ENCODE assay signal across 9 cellular contexts in genomic region chr7:32163141-32163806, GRCh38.
DNase-seq lines count a peak whose midpoint lies in the region; ATAC-seq, FAIRE-seq and TF ChIP-seq lines count a peak whose summit lies in the region.
"Had no signal": no experiment of that assay in that cellular context is flagged by ENCODE, and none has a peak within 500 bp of the region (broad histone marks: within the 10 kb centered on the region; RNA-seq: fewer than 3 reads in every experiment).

No MANE protein-coding gene starts in this region.

- no peaks in the 10 kb centered on the region for H3K36me3 Mint-ChIP-seq in activated CD8-positive, alpha-beta T cell treated with anti-CD3 and anti-CD28 coated beads for 36 hours (ENCODE audit: low read depth)
- H3K36me3 Mint-ChIP-seq: activated naive CD4-positive, alpha-beta T cell treated with anti-CD3 and anti-CD28 coated beads, Interleukin-2, amount 50 U/mL, for 24 hours had no signal

- H3K36me3 ChIP-seq in IMR-90 (ENCODE audit: control insufficient read depth, insufficient read depth, low read length) (no peaks in the 10 kb centered on the region), bronchial epithelial cell (ENCODE audit: control insufficient read depth, insufficient read depth, low read length) (no peaks in the 10 kb centered on the region), kidney epithelial cell (ENCODE audit: control insufficient read depth, insufficient read depth, low read length) (no peaks in the 10 kb centered on the region), uterus (no peaks in the 10 kb centered on the region)

- no peaks in the 10 kb centered on the region for H4K20me1 ChIP-seq in IMR-90 (ENCODE audit: insufficient read depth, low read length)

- H2AK9ac ChIP-seq in IMR-90 (replicated peaks; ENCODE audit: low read depth, low read length, poor library complexity) = peak overlapping the region; percentile 21

- H3K9me1 ChIP-seq in IMR-90 (ENCODE audit: insufficient read depth, low read length) = peaks cover 6% of the 10 kb centered on the region

- peak overlapping the region; percentile 79 to 98 for H4K8ac ChIP-seq in IMR-90 (ENCODE audit: low read depth in 2 of 2, low read length in 2 of 2)

- dilution Hi-C loops in IMR-90 (cut with HindIII; ENCODE audit: low sequenced_read_pairs, unreplicated experiment) = no loop called here

- H4K91ac ChIP-seq in IMR-90 (ENCODE audit: insufficient read depth, low read depth, low read length) = peak overlapping the region; percentile 91

- POLR2A ChIA-PET in IMR-90 (lab: Charles Lee; ENCODE audit: unreplicated experiment) = no interaction called here
- POLR2A ChIA-PET in activated CD8-positive, alpha-beta T cell treated with anti-CD3 and anti-CD28 coated beads for 36 hours (lab: Charles Lee) = no interaction called here

- peak overlapping the region; percentile 100 for H2BK120ac ChIP-seq in IMR-90 (ENCODE audit: low read depth, low read length)

- peak overlapping the region; percentile 43; the same call in 1 of the 2 replicates for H3K4me2 ChIP-seq in IMR-90 (ENCODE audit: low read depth, low read length)

- in situ Hi-C loops in IMR-90 (cut with MboI; ENCODE audit: low sequenced_read_pairs) = no loop called here

- peak overlapping the region; percentile 100 for H2BK5ac ChIP-seq in IMR-90 (ENCODE audit: low read depth, low read length, poor library complexity, severe bottlenecking)

- peak overlapping the region; percentile 93; the same call in 1 of the 2 replicates for H3K18ac ChIP-seq in IMR-90 (ENCODE audit: low read depth, low read length)

- H2AK5ac ChIP-seq in IMR-90 (ENCODE audit: low read depth, low read length) = peak overlapping the region; percentile 46; the same call in 1 of the 2 replicates

- TF ChIP-seq POLR2A in IMR-90 (IDR thresholded peaks at IDR 0.05; ENCODE audit: low read depth, low read length) (no peak), uterus (IDR thresholded peaks at IDR 0.05) (no peak)

- H3K9ac ChIP-seq in IMR-90 (ENCODE audit: low read depth, low read length) = peak overlapping the region; percentile 22; the same call in 1 of the 2 replicates

- H3K56ac ChIP-seq in IMR-90 (ENCODE audit: extremely low read depth, insufficient read depth, low read length) = peak overlapping the region; percentile 85

- no peak overlapping the region for H2AFZ ChIP-seq in IMR-90 (replicated peaks; ENCODE audit: low read length, poor library complexity)

- intact Hi-C loops in IMR-90 (cut with micrococcal nuclease) = loop anchor here (5.0 to 10.0 kb wide), 2 partner anchors 206 to 378 kb away; no protein-coding TSS in a partner anchor
- intact Hi-C loops in uterus (cut with DNase I; ENCODE audit: low total_unique reads) = no loop called here
- intact Hi-C loops in activated CD8-positive, alpha-beta T cell treated with anti-CD3 and anti-CD28 coated beads for 36 hours (cut with micrococcal nuclease) = no loop called here

- H3K4me3 Mint-ChIP-seq in activated CD8-positive, alpha-beta T cell treated with anti-CD3 and anti-CD28 coated beads for 36 hours = no peak overlapping the region
- H3K4me3 Mint-ChIP-seq: activated naive CD4-positive, alpha-beta T cell treated with anti-CD3 and anti-CD28 coated beads, Interleukin-2, amount 50 U/mL, for 24 hours had no signal

- H3K4me3 ChIP-seq in IMR-90 (ENCODE audit: insufficient read depth, low read depth, low read length) (no peak overlapping the region), bronchial epithelial cell (ENCODE audit: low read depth, low read length) (no peak overlapping the region), kidney epithelial cell (ENCODE audit: low read depth, low read length) (no peak overlapping the region), uterus (no peak overlapping the region)

- BruUV-seq in IMR-90 (replicated peaks; lab: Mats Ljungman, UMichigan) = no TSS peak

- H2BK20ac ChIP-seq in IMR-90 (ENCODE audit: low read depth, low read length) = peak overlapping the region; percentile 83

- no peak overlapping the region for H3K27ac Mint-ChIP-seq in activated CD8-positive, alpha-beta T cell treated with anti-CD3 and anti-CD28 coated beads for 36 hours
- H3K27ac Mint-ChIP-seq: activated naive CD4-positive, alpha-beta T cell treated with anti-CD3 and anti-CD28 coated beads, Interleukin-2, amount 50 U/mL, for 24 hours had no signal

- H3K4ac ChIP-seq in IMR-90 (ENCODE audit: low read depth, low read length) = peak overlapping the region; percentile 72

- H2BK15ac ChIP-seq in IMR-90 (ENCODE audit: low read depth, low read length) = peak overlapping the region; percentile 35; the same call in 2 of the 3 replicates

- H3K4me1 Mint-ChIP-seq in activated CD8-positive, alpha-beta T cell treated with anti-CD3 and anti-CD28 coated beads for 36 hours (ENCODE audit: low read depth) = no peaks in the 10 kb centered on the region
- H3K4me1 Mint-ChIP-seq: activated naive CD4-positive, alpha-beta T cell treated with anti-CD3 and anti-CD28 coated beads, Interleukin-2, amount 50 U/mL, for 24 hours had no signal

- H3K9me3 Mint-ChIP-seq in activated CD8-positive, alpha-beta T cell treated with anti-CD3 and anti-CD28 coated beads for 36 hours = no peaks in the 10 kb centered on the region

- TF ChIP-seq RAD21 in IMR-90 (IDR thresholded peaks at IDR 0.05; ENCODE audit: low read length) = no peak

- H3K4me1 ChIP-seq in IMR-90 (ENCODE audit: control insufficient read depth, insufficient read depth, low read length) (peaks cover 11% of the 10 kb centered on the region), uterus (no peaks in the 10 kb centered on the region)

- WGBS in IMR-90 (ENCODE audit: extremely low coverage in 2 of 2, insufficient read length in 1 of 2), 2 experiments = no CpG with 5 or more reads among the region's 7 CpGs

- H3K14ac ChIP-seq in IMR-90 (replicated peaks; ENCODE audit: low read depth, low read length) = peak overlapping the region; percentile 35

- no peaks in the 10 kb centered on the region for H3K27me3 Mint-ChIP-seq in activated CD8-positive, alpha-beta T cell treated with anti-CD3 and anti-CD28 coated beads for 36 hours
- H3K27me3 Mint-ChIP-seq: activated naive CD4-positive, alpha-beta T cell treated with anti-CD3 and anti-CD28 coated beads, Interleukin-2, amount 50 U/mL, for 24 hours had no signal

- CTCF ChIA-PET in IMR-90 (lab: Yijun Ruan, JAX) = no interaction called here
- CTCF ChIA-PET in activated CD8-positive, alpha-beta T cell treated with anti-CD3 and anti-CD28 coated beads for 36 hours (lab: Charles Lee) = no interaction called here

- peak overlapping the region; percentile 77 for H3K23ac ChIP-seq in IMR-90 (ENCODE audit: low read depth, low read length)

- DNase-seq in IMR-90 (peak; percentile 85), bronchial epithelial cell (ENCODE audit: low read depth) (peak; percentile 84), kidney epithelial cell (ENCODE audit: low read depth) (peak; percentile 77), uterus (peak; percentile 78 to 79), DMS79 (lab: John Stamatoyannopoulos, UW) (no peak), Kasumi-1 (lab: John Stamatoyannopoulos, UW) (no peak)
- DNase-seq in activated CD8-positive, alpha-beta T cell treated with anti-CD3 and anti-CD28 coated beads for 36 hours = no peak

- no peaks in the 10 kb centered on the region for H3K79me1 ChIP-seq in IMR-90 (ENCODE audit: low read depth in 1 of 2, low read length in 2 of 2)

- H3K27ac ChIP-seq in IMR-90 (ENCODE audit: insufficient read depth, low read length) (peak overlapping the region; percentile 88), uterus (peak overlapping the region; percentile 74 to 83)

- H3K27me3 ChIP-seq in IMR-90 (ENCODE audit: control insufficient read depth, insufficient read depth, low read length) = no peaks in the 10 kb centered on the region
- no peaks in the 10 kb centered on the region for H3K27me3 ChIP-seq in bronchial epithelial cell (ENCODE audit: control insufficient read depth, insufficient read depth, low read length)
- no peaks in the 10 kb centered on the region for H3K27me3 ChIP-seq in kidney epithelial cell (ENCODE audit: control insufficient read depth, insufficient read depth, low read length)
- H3K27me3 ChIP-seq in uterus = no peaks in the 10 kb centered on the region

- peak; percentile 62 for ATAC-seq in IMR-90 (ENCODE audit: low read depth)
- ATAC-seq in activated CD8-positive, alpha-beta T cell treated with anti-CD3 and anti-CD28 coated beads for 36 hours = no peak
- ATAC-seq: Panc1 had no signal

- FAIRE-seq in bronchial epithelial cell (lab: Jason Lieb, UNC) = no peak

- H3K9me3 ChIP-seq in IMR-90 (ENCODE audit: control insufficient read depth, insufficient read depth, low read length) (no peaks in the 10 kb centered on the region), uterus (no peaks in the 10 kb centered on the region)

- H4K5ac ChIP-seq in IMR-90 (ENCODE audit: low read depth, low read length) = peak overlapping the region; percentile 76; the same call in 1 of the 2 replicates

- no peak for TF ChIP-seq CTCF in IMR-90 (conservative IDR thresholded peaks at IDR 0.05; ENCODE audit: low read depth, low read length)
- no peak for TF ChIP-seq CTCF in bronchial epithelial cell (IDR thresholded peaks at IDR 0.05; ENCODE audit: insufficient read depth, low read length, severe bottlenecking)
- no peak for TF ChIP-seq CTCF in kidney epithelial cell (IDR thresholded peaks at IDR 0.05; ENCODE audit: insufficient read depth, low read length, poor library complexity, severe bottlenecking)
- TF ChIP-seq CTCF in uterus (IDR thresholded peaks at IDR 0.05) = no peak
- TF ChIP-seq CTCF in activated CD8-positive, alpha-beta T cell treated with anti-CD3 and anti-CD28 coated beads for 36 hours (IDR thresholded peaks at IDR 0.05) = no peak

TF ChIP-seq in IMR-90, 13 proteins besides CTCF, POLR2A, EP300 and RAD21:
- TF ChIP-seq MAZ (IDR thresholded peaks at IDR 0.05; ENCODE audit: borderline replicate concordance, low read depth, low read length) (peak; percentile 79), SMC3 (IDR thresholded peaks at IDR 0.05; ENCODE audit: low read depth, low read length) (no peak), BHLHE40 (IDR thresholded peaks at IDR 0.05; ENCODE audit: low read depth, low read length) (peak; percentile 50; the same call in 1 of the 2 replicates), FOS (IDR thresholded peaks at IDR 0.05; ENCODE audit: low read depth, low read length) (peak; percentile 80), CEBPB (IDR thresholded peaks at IDR 0.05; ENCODE audit: low read depth, low read length) (peak; percentile 37; the same call in 1 of the 2 replicates), CHD1 (IDR thresholded peaks at IDR 0.05; ENCODE audit: low read depth, low read length) (peak; percentile 51; the same call in 1 of the 2 replicates)
- TF ChIP-seq, protein P1, sequence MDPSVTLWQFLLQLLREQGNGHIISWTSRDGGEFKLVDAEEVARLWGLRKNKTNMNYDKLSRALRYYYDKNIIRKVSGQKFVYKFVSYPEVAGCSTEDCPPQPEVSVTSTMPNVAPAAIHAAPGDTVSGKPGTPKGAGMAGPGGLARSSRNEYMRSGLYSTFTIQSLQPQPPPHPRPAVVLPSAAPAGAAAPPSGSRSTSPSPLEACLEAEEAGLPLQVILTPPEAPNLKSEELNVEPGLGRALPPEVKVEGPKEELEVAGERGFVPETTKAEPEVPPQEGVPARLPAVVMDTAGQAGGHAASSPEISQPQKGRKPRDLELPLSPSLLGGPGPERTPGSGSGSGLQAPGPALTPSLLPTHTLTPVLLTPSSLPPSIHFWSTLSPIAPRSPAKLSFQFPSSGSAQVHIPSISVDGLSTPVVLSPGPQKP (IDR thresholded peaks at IDR 0.05; ENCODE audit: borderline replicate concordance, low read depth, low read length) = no peak

Comparison
In these comparisons a context has a peak if more than half of its experiments do, and no peak if none do; other contexts are left out.
1. DNase-seq: peak in IMR-90 (single experiment), bronchial epithelial cell (single experiment), kidney epithelial cell (single experiment) and uterus (2 of 2); none in DMS79 (single experiment), activated CD8-positive, alpha-beta T cell treated with anti-CD3 and anti-CD28 coated beads for 36 hours (single experiment) and Kasumi-1 (0 of 2).